ENCODE assay signal across 11 cellular contexts in the genomic region with DNA sequence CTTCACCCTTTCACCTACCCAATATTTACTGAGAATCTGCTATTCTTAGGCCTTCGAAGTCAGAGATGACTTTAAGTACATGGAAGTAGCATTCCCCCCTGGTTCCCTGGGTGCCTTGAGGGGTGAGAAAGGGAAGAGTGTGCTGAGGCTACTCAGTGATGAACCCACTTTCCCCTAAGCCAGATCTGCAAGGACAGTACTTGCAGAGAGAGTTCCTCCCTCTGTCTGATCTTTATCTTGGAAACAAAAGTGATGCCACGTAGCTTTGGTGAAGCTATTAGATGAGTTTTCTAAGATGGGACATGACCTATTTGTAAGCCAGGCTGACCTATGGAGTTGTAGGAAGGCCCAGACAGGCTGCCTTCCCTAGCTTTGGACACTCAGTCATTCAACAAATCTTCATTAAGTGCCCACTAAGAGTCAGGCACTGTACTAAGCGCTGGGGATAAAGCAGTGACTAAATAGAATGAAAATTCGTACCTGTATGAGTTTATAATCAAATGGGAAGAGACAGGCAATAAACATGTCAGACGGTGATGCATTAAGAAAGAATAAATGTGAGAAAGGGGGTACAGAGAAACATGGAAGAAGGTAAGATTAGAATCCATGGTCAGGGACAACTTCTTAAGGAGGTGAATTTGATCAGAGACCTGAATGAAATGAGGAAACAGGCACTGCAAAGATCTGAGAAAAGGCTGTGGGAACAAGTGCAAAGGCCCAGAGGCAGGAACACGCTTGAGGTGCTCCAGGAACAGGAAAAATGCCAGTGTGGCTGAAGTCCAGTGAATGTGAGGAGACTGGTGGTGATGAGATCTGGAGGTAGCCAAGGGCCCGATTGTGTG. TPM values are rescaled to one million over a fixed set of nuclear protein-coding genes. Genes with fewer than 3 reads are reported as not detected.
DNase-seq lines count a peak whose midpoint lies in the region; ATAC-seq and TF ChIP-seq lines count a peak whose summit lies in the region.
"Had no signal": no experiment of that assay in that cellular context is flagged by ENCODE, and none has a peak within 500 bp of the region (broad histone marks: within the 10 kb centered on the region; RNA-seq: fewer than 3 reads in every experiment).

No MANE protein-coding gene starts in this region.

- no peak for ATAC-seq in natural killer cell treated with Interleukin-12 subunit alpha and Interleukin-12 subunit beta and Interleukin-15 and Interleukin-18, amount 100 ng/mL, for 72 hours
- ATAC-seq in GM18907 (IDR thresholded peaks at IDR 0.05; ENCODE audit: unreplicated experiment) (no peak), GM18861 (IDR thresholded peaks at IDR 0.05; ENCODE audit: unreplicated experiment) (no peak)

- 77% methylated on average over 7 of the region's 7 CpGs for WGBS in suprapubic skin

- intact Hi-C loops in CD14-positive monocyte (cut with micrococcal nuclease), result no loop called here

- H3K36me3 ChIP-seq in suprapubic skin, result peaks cover 9% of the 10 kb centered on the region

- no peak overlapping the region for H3K27ac ChIP-seq in suprapubic skin

- no peak overlapping the region for H3K4me3 Mint-ChIP-seq in CD14-positive monocyte
- peak overlapping the region; percentile 51 for H3K4me3 Mint-ChIP-seq in activated naive CD8-positive, alpha-beta T cell
- H3K4me3 Mint-ChIP-seq in natural killer cell treated with Interleukin-12 subunit alpha and Interleukin-12 subunit beta and Interleukin-15 and Interleukin-18, amount 100 ng/mL, for 72 hours, result peak overlapping the region; percentile 98

- no peaks in the 10 kb centered on the region for H3K9me3 ChIP-seq in suprapubic skin

- peaks cover 61% of the 10 kb centered on the region for H3K4me1 ChIP-seq in suprapubic skin

- DNase-seq in CD14-positive monocyte (ENCODE audit: low spot score) (peak; percentile 3), HT-29 (ENCODE audit: low spot score) (peak; percentile 12), suprapubic skin (ENCODE audit: low spot score in 2 of 2) (no peak), KG1 (lab: John Stamatoyannopoulos, UW) (no peak)
- no peak for DNase-seq in natural killer cell treated with Interleukin-12 subunit alpha and Interleukin-12 subunit beta and Interleukin-15 and Interleukin-18, amount 100 ng/mL, for 72 hours (ENCODE audit: low spot score)
- DNase-seq: DMS 273 treated with DMSO at 0.1 percent for 48 hours; NCI-H187 treated with DMSO at 0.1 percent for 48 hours; stimulated activated CD4-positive, alpha-beta T cell treated with anti-CD3 and anti-CD28 coated beads, Interleukin-15, amount 100 ng/mL, for 24 hours had no signal

- TF ChIP-seq CTCF in CD14-positive monocyte (IDR thresholded peaks at IDR 0.05) (no peak), suprapubic skin (IDR thresholded peaks at IDR 0.05) (no peak)

- H3K27me3 Mint-ChIP-seq in CD14-positive monocyte (ENCODE audit: low read depth in 3 of 3), result peaks cover 0 to 8% (median 2%) of the 10 kb centered on the region in 3 donors
- no peaks in the 10 kb centered on the region for H3K27me3 Mint-ChIP-seq in activated naive CD8-positive, alpha-beta T cell
- H3K27me3 Mint-ChIP-seq in natural killer cell treated with Interleukin-12 subunit alpha and Interleukin-12 subunit beta and Interleukin-15 and Interleukin-18, amount 100 ng/mL, for 72 hours, result no peaks in the 10 kb centered on the region

- no peak for TF ChIP-seq EP300 in suprapubic skin (IDR thresholded peaks at IDR 0.05)

- H3K36me3 Mint-ChIP-seq in CD14-positive monocyte, result peaks cover 58 to 60% of the 10 kb centered on the region in 2 donors
- peaks cover 39% of the 10 kb centered on the region for H3K36me3 Mint-ChIP-seq in activated naive CD8-positive, alpha-beta T cell
- peaks cover 41% of the 10 kb centered on the region for H3K36me3 Mint-ChIP-seq in natural killer cell treated with Interleukin-12 subunit alpha and Interleukin-12 subunit beta and Interleukin-15 and Interleukin-18, amount 100 ng/mL, for 72 hours

- peak overlapping the region in 1 of 7 donors; percentile 36 for H3K27ac Mint-ChIP-seq in CD14-positive monocyte
- peak overlapping the region; percentile 82 for H3K27ac Mint-ChIP-seq in activated naive CD8-positive, alpha-beta T cell
- H3K27ac Mint-ChIP-seq in natural killer cell treated with Interleukin-12 subunit alpha and Interleukin-12 subunit beta and Interleukin-15 and Interleukin-18, amount 100 ng/mL, for 72 hours, result peak overlapping the region; percentile 99 to 100

- H3K4me1 Mint-ChIP-seq in CD14-positive monocyte, result peaks cover 22% of the 10 kb centered on the region
- H3K4me1 Mint-ChIP-seq in activated naive CD8-positive, alpha-beta T cell (ENCODE audit: low read depth), result peaks cover 88% of the 10 kb centered on the region
- peaks cover 88 to 91% of the 10 kb centered on the region in 2 donors for H3K4me1 Mint-ChIP-seq in natural killer cell treated with Interleukin-12 subunit alpha and Interleukin-12 subunit beta and Interleukin-15 and Interleukin-18, amount 100 ng/mL, for 72 hours (ENCODE audit: low read depth in 2 of 2)

- no peak for TF ChIP-seq POLR2A in suprapubic skin (IDR thresholded peaks at IDR 0.05)

- no peaks in the 10 kb centered on the region for H3K9me3 Mint-ChIP-seq in CD14-positive monocyte
- H3K9me3 Mint-ChIP-seq in activated naive CD8-positive, alpha-beta T cell (ENCODE audit: low read depth), result no peaks in the 10 kb centered on the region
- peaks cover 3% of the 10 kb centered on the region for H3K9me3 Mint-ChIP-seq in natural killer cell treated with Interleukin-12 subunit alpha and Interleukin-12 subunit beta and Interleukin-15 and Interleukin-18, amount 100 ng/mL, for 72 hours

- H3K4me3 ChIP-seq in suprapubic skin, result no peak overlapping the region

- H3K27me3 ChIP-seq in suprapubic skin, result no peaks in the 10 kb centered on the region

RNA-seq across cellular contexts. Expression of a gene that starts 42.2 kb away (rescaled TPM):
- polyA plus RNA-seq in CD14-positive monocyte, result 10 to 100 TPM; 12.4 to 14.3 TPM
- total RNA-seq in HT-29 (2014; rRNA removed; shearing (Covaris generic)), result 324 and 325 TPM in 2 replicates
- total RNA-seq in natural killer cell treated with Interleukin-12 subunit alpha and Interleukin-12 subunit beta and Interleukin-15 and Interleukin-18, amount 100 ng/mL, for 72 hours, result 100 to 1,000 TPM; 140 to 325 TPM
- total RNA-seq in suprapubic skin, result 100 to 1,000 TPM; 104 to 120 (median 107) TPM

RNA-seq across cellular contexts. Expression of a gene that starts 42.8 kb away (rescaled TPM):
- polyA plus RNA-seq in CD14-positive monocyte, result not detected
- total RNA-seq in HT-29 (2014; rRNA removed; shearing (Covaris generic)), result not detected in 2 replicates
- total RNA-seq in natural killer cell treated with Interleukin-12 subunit alpha and Interleukin-12 subunit beta and Interleukin-15 and Interleukin-18, amount 100 ng/mL, for 72 hours, result not detected
- 1 to 10 TPM in 1 of 4 donors, not detected in 3; 2.7 TPM for total RNA-seq in suprapubic skin

RNA-seq across cellular contexts. Expression of a gene that starts 58.6 kb away (rescaled TPM):
- polyA plus RNA-seq in CD14-positive monocyte, result under 1 TPM in 1 of 2 donors, not detected in 1; 0.06 TPM
- 94.4 and 101 TPM in 2 replicates for total RNA-seq in HT-29 (2014; rRNA removed; shearing (Covaris generic))
- 100 to 1,000 TPM in 1 of 2 donors, 10 to 100 TPM in 1; 51.8 to 102 TPM for total RNA-seq in natural killer cell treated with Interleukin-12 subunit alpha and Interleukin-12 subunit beta and Interleukin-15 and Interleukin-18, amount 100 ng/mL, for 72 hours
- total RNA-seq in suprapubic skin, result 10 to 100 TPM in 2 of 4 donors, 1 to 10 TPM in 2; 4.4 to 11.2 (median 9.7) TPM

Comparison
In these comparisons a context has a peak if more than half of its experiments do, and no peak if none do; other contexts are left out.
1. DNase-seq: peak in CD14-positive monocyte (single experiment) and HT-29 (single experiment); none in natural killer cell treated with Interleukin-12 subunit alpha and Interleukin-12 subunit beta and Interleukin-15 and Interleukin-18, amount 100 ng/mL, for 72 hours (single experiment), suprapubic skin (0 of 2) and KG1 (single experiment).
2. H3K4me3 Mint-ChIP-seq: peak in activated naive CD8-positive, alpha-beta T cell (single experiment) and natural killer cell treated with Interleukin-12 subunit alpha and Interleukin-12 subunit beta and Interleukin-15 and Interleukin-18, amount 100 ng/mL, for 72 hours (single experiment); none in CD14-positive monocyte (0 of 2).